ENCODE assay signal across 21 cellular contexts in genomic region chr10:95336702-95337101, GRCh38. TPM values are rescaled to one million over a fixed set of nuclear protein-coding genes. Genes with fewer than 3 reads are reported as not detected.
DNase-seq lines count a peak whose midpoint lies in the region; ATAC-seq and TF ChIP-seq lines count a peak whose summit lies in the region.
"Had no signal": no experiment of that assay in that cellular context is flagged by ENCODE, and none has a peak within 500 bp of the region (broad histone marks: within the 10 kb centered on the region; RNA-seq: fewer than 3 reads in every experiment).

No MANE protein-coding gene starts in this region.

- no peaks in the 10 kb centered on the region for H3K4me1 Mint-ChIP-seq in stimulated activated memory B cell treated with anti-CD40 and anti-IgM and Interleukin-4, amounts not matched to agents 10 μg/mL and 1 μg/mL and 100 μg/mL, for 72 hours
- H3K4me1 Mint-ChIP-seq: activated naive CD8-positive, alpha-beta T cell treated with anti-CD3 and anti-CD28 coated beads, Interleukin-2, amount 50 U/mL, for 24 hours; T-cell had no signal

- ATAC-seq in IMR-90 (ENCODE audit: low read depth) (no peak), foreskin keratinocyte (no peak), HG02970 (IDR thresholded peaks at IDR 0.05; ENCODE audit: low FRiP score, unreplicated experiment) (no peak)
- ATAC-seq in stimulated activated memory B cell treated with anti-CD40 and anti-IgM and Interleukin-4, amounts not matched to agents 10 μg/mL and 1 μg/mL and 100 μg/mL, for 72 hours: no peak
- ATAC-seq: activated naive CD8-positive, alpha-beta T cell treated with anti-CD3 and anti-CD28 coated beads, Interleukin-2, amount 50 U/mL, for 24 hours; T-cell had no signal

- no peak for TF ChIP-seq RAD21 in IMR-90 (IDR thresholded peaks at IDR 0.05; ENCODE audit: low read length)

- H3K9ac ChIP-seq in IMR-90 (ENCODE audit: low read depth, low read length) (no peak overlapping the region), skeletal muscle tissue (ENCODE audit: low read depth in 1 of 3, low read length in 3 of 3) (peak overlapping the region in 1 of 3 donors; percentile 18)

- H2BK15ac ChIP-seq in IMR-90 (ENCODE audit: low read depth, low read length): peak overlapping the region; percentile 78; the same call in 2 of the 3 replicates

- no peak overlapping the region for H3K4me2 ChIP-seq in IMR-90 (ENCODE audit: low read depth, low read length)

- H3K27me3 ChIP-seq in IMR-90 (ENCODE audit: control insufficient read depth, insufficient read depth, low read length) (no peaks in the 10 kb centered on the region), foreskin keratinocyte (no peaks in the 10 kb centered on the region), skeletal muscle tissue (ENCODE audit: control insufficient read depth in 3 of 3, insufficient read depth in 3 of 3, low read length in 3 of 3) (no peaks in the 10 kb centered on the region)
- H3K27me3 ChIP-seq: brain microvascular endothelial cell, Peyer's patch, SJCRH30 had no signal

- no peaks in the 10 kb centered on the region for H3K9me3 Mint-ChIP-seq in stimulated activated memory B cell treated with anti-CD40 and anti-IgM and Interleukin-4, amounts not matched to agents 10 μg/mL and 1 μg/mL and 100 μg/mL, for 72 hours
- H3K9me3 Mint-ChIP-seq: activated naive CD8-positive, alpha-beta T cell treated with anti-CD3 and anti-CD28 coated beads, Interleukin-2, amount 50 U/mL, for 24 hours; nephron; T-cell had no signal

- H2BK5ac ChIP-seq in IMR-90 (ENCODE audit: low read depth, low read length, poor library complexity, severe bottlenecking): peak overlapping the region; percentile 5

- H3K18ac ChIP-seq in IMR-90 (ENCODE audit: low read depth, low read length): no peak overlapping the region

- H2BK20ac ChIP-seq in IMR-90 (ENCODE audit: low read depth, low read length): peak overlapping the region; percentile 73; the same call in 1 of the 2 replicates

- H4K20me1 ChIP-seq in IMR-90 (ENCODE audit: insufficient read depth, low read length): no peaks in the 10 kb centered on the region

- peaks cover 25% of the 10 kb centered on the region for H3K9me1 ChIP-seq in IMR-90 (ENCODE audit: insufficient read depth, low read length)

- BruUV-seq in IMR-90 (replicated peaks; lab: Mats Ljungman, UMichigan): no TSS peak

- intact Hi-C loops in IMR-90 (cut with micrococcal nuclease): no loop called here

- POLR2A ChIA-PET in IMR-90 (lab: Charles Lee; ENCODE audit: unreplicated experiment): no interaction called here

- H3K4ac ChIP-seq in IMR-90 (ENCODE audit: low read depth, low read length): peak overlapping the region; percentile 100

- no peaks in the 10 kb centered on the region for H3K27me3 Mint-ChIP-seq in stimulated activated memory B cell treated with anti-CD40 and anti-IgM and Interleukin-4, amounts not matched to agents 10 μg/mL and 1 μg/mL and 100 μg/mL, for 72 hours
- H3K27me3 Mint-ChIP-seq: activated naive CD8-positive, alpha-beta T cell treated with anti-CD3 and anti-CD28 coated beads, Interleukin-2, amount 50 U/mL, for 24 hours had no signal

- TF ChIP-seq CTCF in GM13976 (IDR thresholded peaks at IDR 0.05; ENCODE audit: borderline replicate concordance, control extremely low read depth, extremely low read depth, insufficient read depth, missing control alignments) (peak; percentile 1), IMR-90 (conservative IDR thresholded peaks at IDR 0.05; ENCODE audit: low read depth, low read length) (no peak), foreskin keratinocyte (conservative IDR thresholded peaks at IDR 0.05) (peak; percentile 19)

- peaks cover 0 to 6% of the 10 kb centered on the region in 2 experiments; a peak in 1 of 4 replicates for H3K79me1 ChIP-seq in IMR-90 (ENCODE audit: low read depth in 1 of 2, low read length in 2 of 2)

- TF ChIP-seq POLR2A in IMR-90 (IDR thresholded peaks at IDR 0.05; ENCODE audit: low read depth, low read length): no peak

- H3K4me1 ChIP-seq in IMR-90 (ENCODE audit: control insufficient read depth, insufficient read depth, low read length) (peaks cover 28% of the 10 kb centered on the region), foreskin keratinocyte (peaks cover 14% of the 10 kb centered on the region), skeletal muscle tissue (ENCODE audit: control insufficient read depth in 3 of 3, insufficient read depth in 3 of 3, low read length in 3 of 3) (peaks cover 20 to 38% (median 34%) of the 10 kb centered on the region in 3 donors)
- H3K4me1 ChIP-seq: SJCRH30 had no signal

- H3K4me3 ChIP-seq in IMR-90 (ENCODE audit: insufficient read depth, low read depth, low read length) (no peak overlapping the region), skeletal muscle tissue (ENCODE audit: low read length in 3 of 3) (no peak overlapping the region)
- H3K4me3 ChIP-seq: Peyer's patch, SJCRH30 had no signal

- in situ Hi-C loops in GM13976 (cut with MboI; ENCODE audit: low sequenced_read_pairs, unreplicated experiment) (no loop called here), IMR-90 (cut with MboI; ENCODE audit: low sequenced_read_pairs) (no loop called here)

- no peak overlapping the region for H3K23ac ChIP-seq in IMR-90 (ENCODE audit: low read depth, low read length)

- peak overlapping the region; percentile 59 for H4K91ac ChIP-seq in IMR-90 (ENCODE audit: insufficient read depth, low read depth, low read length)

- H2AK5ac ChIP-seq in IMR-90 (ENCODE audit: low read depth, low read length): peak overlapping the region; percentile 92

- H3K9me3 ChIP-seq in IMR-90 (ENCODE audit: control insufficient read depth, insufficient read depth, low read length) (no peaks in the 10 kb centered on the region), skeletal muscle tissue (ENCODE audit: control insufficient read depth in 3 of 3, low read length in 3 of 3) (no peaks in the 10 kb centered on the region)
- H3K9me3 ChIP-seq: Peyer's patch, SJCRH30 had no signal

- H2AFZ ChIP-seq in IMR-90 (replicated peaks; ENCODE audit: low read length, poor library complexity): no peak overlapping the region

- H4K8ac ChIP-seq in IMR-90 (ENCODE audit: low read depth in 2 of 2, low read length in 2 of 2): no peak overlapping the region; a peak in 1 of 4 replicates

- H3K27ac ChIP-seq in IMR-90 (ENCODE audit: insufficient read depth, low read length) (0 out of 2 replicates have a peak overlapping the region, but pooled peaks have one; percentile 1), foreskin keratinocyte (no peak overlapping the region), skeletal muscle tissue (ENCODE audit: low read depth, low read length) (peak overlapping the region; percentile 10)
- H3K27ac ChIP-seq: brain microvascular endothelial cell, SJCRH30 had no signal

- H3K36me3 Mint-ChIP-seq in stimulated activated memory B cell treated with anti-CD40 and anti-IgM and Interleukin-4, amounts not matched to agents 10 μg/mL and 1 μg/mL and 100 μg/mL, for 72 hours: no peaks in the 10 kb centered on the region
- H3K36me3 Mint-ChIP-seq: T-cell had no signal

- H3K4me3 Mint-ChIP-seq in stimulated activated memory B cell treated with anti-CD40 and anti-IgM and Interleukin-4, amounts not matched to agents 10 μg/mL and 1 μg/mL and 100 μg/mL, for 72 hours: no peak overlapping the region
- H3K4me3 Mint-ChIP-seq: activated naive CD8-positive, alpha-beta T cell treated with anti-CD3 and anti-CD28 coated beads, Interleukin-2, amount 50 U/mL, for 24 hours; nephron; T-cell had no signal

- no peak overlapping the region for H3K56ac ChIP-seq in IMR-90 (ENCODE audit: extremely low read depth, insufficient read depth, low read length)

- dilution Hi-C loops in IMR-90 (cut with HindIII; ENCODE audit: low sequenced_read_pairs, unreplicated experiment): no loop called here

- no peak overlapping the region for H3K14ac ChIP-seq in IMR-90 (replicated peaks; ENCODE audit: low read depth, low read length)

- H2AK9ac ChIP-seq in IMR-90 (replicated peaks; ENCODE audit: low read depth, low read length, poor library complexity): no peak overlapping the region

- no peak overlapping the region for H4K5ac ChIP-seq in IMR-90 (ENCODE audit: low read depth, low read length)

- H3K36me3 ChIP-seq in IMR-90 (ENCODE audit: control insufficient read depth, insufficient read depth, low read length): no peaks in the 10 kb centered on the region
- H3K36me3 ChIP-seq in skeletal muscle tissue (ENCODE audit: control insufficient read depth in 3 of 3, insufficient read depth in 3 of 3, low read length in 3 of 3): peaks cover 36 to 76% (median 47%) of the 10 kb centered on the region in 3 donors
- H3K36me3 ChIP-seq: brain microvascular endothelial cell, Peyer's patch, SJCRH30 had no signal

- CTCF ChIA-PET in IMR-90 (lab: Yijun Ruan, JAX): interaction anchor here (0.8 kb wide), 1 partner anchor 49 kb away, joined by 3 read pairs; no protein-coding TSS in a partner anchor

- DNase-seq in GM13976 (ENCODE audit: low spot score) (no peak), IMR-90 (no peak), foreskin keratinocyte (no peak), epidermal melanocyte (ENCODE audit: insufficient read length, low spot score) (no peak)
- DNase-seq: activated effector memory CD4-positive, alpha-beta T cell treated with anti-CD3 and anti-CD28 coated beads, Interleukin-2, amount 50 U/mL, for 16 hours; activated naive CD8-positive, alpha-beta T cell treated with anti-CD3 and anti-CD28 coated beads, Interleukin-2, amount 50 U/mL, for 24 hours; brain microvascular endothelial cell; C1 segment of cervical spinal cord; Calu3; effector CD8-positive, alpha-beta T cell; H7; NCI-H146; NCI-H526; SJCRH30; stimulated activated CD8-positive, alpha-beta memory T cell treated with anti-CD3 and anti-CD28 coated beads, Interleukin-4, amount 100 ng/mL, for 48 hours; T-cell had no signal

- WGBS in IMR-90 (ENCODE audit: extremely low coverage in 2 of 2, insufficient read length in 1 of 2), 2 experiments: 95% methylated on average over 8 of the region's 9 CpGs; no CpG with 5 or more reads in 1 of the 2 experiments

- no peak overlapping the region for H3K27ac Mint-ChIP-seq in stimulated activated memory B cell treated with anti-CD40 and anti-IgM and Interleukin-4, amounts not matched to agents 10 μg/mL and 1 μg/mL and 100 μg/mL, for 72 hours
- H3K27ac Mint-ChIP-seq: activated naive CD8-positive, alpha-beta T cell treated with anti-CD3 and anti-CD28 coated beads, Interleukin-2, amount 50 U/mL, for 24 hours; nephron; T-cell had no signal

- H2BK120ac ChIP-seq in IMR-90 (ENCODE audit: low read depth, low read length): peak overlapping the region; percentile 79

TF ChIP-seq in IMR-90, 13 proteins besides CTCF, POLR2A, EP300 and RAD21 (continues in another document):
- TF ChIP-seq MAZ (IDR thresholded peaks at IDR 0.05; ENCODE audit: borderline replicate concordance, low read depth, low read length) (no peak), RCOR1 (IDR thresholded peaks at IDR 0.05; ENCODE audit: insufficient replicate concordance, low read length) (no peak), MXI1 (IDR thresholded peaks at IDR 0.05; ENCODE audit: borderline replicate concordance, low read depth, low read length) (no peak), FOS (IDR thresholded peaks at IDR 0.05; ENCODE audit: low read depth, low read length) (no peak)

RNA-seq across cellular contexts. Expression of gene PDLIM1, which starts 45.9 kb away (rescaled TPM):
- total RNA-seq in IMR-90 (2012; rRNA removed) (27.5 and 30.1 TPM in 2 replicates), foreskin keratinocyte (256 and 304 TPM in 2 replicates), skeletal muscle tissue (9.9 TPM)
- polyA plus RNA-seq in IMR-90 (2012; rRNA removed) (179 and 187 TPM in 2 replicates), foreskin keratinocyte (366 and 431 TPM in 2 replicates)
- 120 and 255 TPM in 2 replicates for polyA plus RNA-seq in IMR-90 (2012; cell fraction: cytosol; rRNA removed)
- polyA plus RNA-seq in IMR-90 (2012; cell fraction: nucleus; rRNA removed; ENCODE audit: low replicate concordance): 44.1 and 131 TPM in 2 replicates
